1 cellular context compared by ENCODE assay signal in the genomic region with DNA sequence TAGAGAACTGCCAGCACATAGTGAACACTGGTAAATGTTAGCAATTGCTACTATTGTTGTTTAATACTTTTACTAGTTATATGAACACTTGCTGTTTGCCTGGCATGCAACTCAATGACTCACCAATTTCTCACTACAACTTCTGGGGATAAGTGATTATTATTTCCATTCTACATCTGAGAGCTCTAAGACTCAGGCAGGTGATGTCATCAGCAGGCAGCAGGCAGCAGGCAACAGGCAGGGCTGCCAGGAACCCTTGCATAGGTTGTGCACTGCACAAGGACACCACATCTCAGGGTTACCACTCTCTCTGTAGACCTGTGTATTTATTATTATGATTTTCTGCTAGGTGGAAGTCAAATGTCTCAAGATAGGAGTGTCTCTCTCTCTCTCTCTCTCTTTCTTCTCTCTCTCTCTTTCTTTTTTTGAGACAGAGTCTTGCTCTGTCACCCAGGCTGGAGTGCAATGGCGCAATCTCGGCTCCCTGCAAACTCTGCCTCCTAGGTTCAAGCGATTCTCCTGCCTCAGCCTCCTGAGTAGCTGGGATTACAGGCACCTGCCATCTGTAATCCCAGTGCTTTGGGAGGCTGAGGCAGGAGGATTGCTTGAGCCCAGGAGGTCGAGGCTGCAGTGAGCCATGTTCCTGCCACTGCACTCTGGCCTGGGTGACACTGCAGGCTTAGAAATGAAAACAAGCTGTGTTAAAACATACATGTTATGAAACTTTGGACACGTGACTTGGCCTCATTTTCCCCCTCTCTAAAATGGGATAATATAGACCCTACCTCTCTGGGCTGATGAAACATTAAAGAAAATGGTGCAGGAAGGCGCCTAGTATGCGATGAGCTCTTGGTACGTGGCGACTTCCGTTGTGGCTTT.
A peak's percentile ranks its signal among the peaks of the same experiment; 100 is the strongest.
TF ChIP-seq lines count a peak whose summit lies in the region.

No MANE protein-coding gene starts in this region.

TF ChIP-seq in K562, 482 proteins besides CTCF, POLR2A, EP300 and RAD21 (continued from another document):
- TF ChIP-seq, protein P1, sequence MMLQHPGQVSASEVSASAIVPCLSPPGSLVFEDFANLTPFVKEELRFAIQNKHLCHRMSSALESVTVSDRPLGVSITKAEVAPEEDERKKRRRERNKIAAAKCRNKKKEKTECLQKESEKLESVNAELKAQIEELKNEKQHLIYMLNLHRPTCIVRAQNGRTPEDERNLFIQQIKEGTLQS (IDR thresholded peaks at IDR 0.05): peak; percentile 91
- TF ChIP-seq, protein P1 (CRISPR knock-in tag; conservative IDR thresholded peaks at IDR 0.05): no peak
- 0 out of 2 replicates have a peak, but pooled peaks have one; percentile 21 for TF ChIP-seq CREB3L1 (IDR thresholded peaks at IDR 0.05; ENCODE audit: borderline replicate concordance, low read depth)
- TF ChIP-seq RBM25 (IDR thresholded peaks at IDR 0.05; ENCODE audit: low read depth, low read length, severe bottlenecking): peak; percentile 41
- TF ChIP-seq JUN (IDR thresholded peaks at IDR 0.05; ENCODE audit: borderline replicate concordance, low read depth, low read length): peak; percentile 70; the same call in 1 of the 2 replicates
- no peak for TF ChIP-seq JUN (CRISPR knock-in tag; IDR thresholded peaks at IDR 0.05; ENCODE audit: borderline replicate concordance)
- no peak for TF ChIP-seq NCOA1 (IDR thresholded peaks at IDR 0.05; ENCODE audit: low read depth)
- no peak for TF ChIP-seq MNT (conservative IDR thresholded peaks at IDR 0.05)
- TF ChIP-seq HEY1 (CRISPR knock-in tag; IDR thresholded peaks at IDR 0.05; ENCODE audit: borderline replicate concordance): no peak
- TF ChIP-seq TAL1 (IDR thresholded peaks at IDR 0.05): no peak
- TF ChIP-seq RB1 (IDR thresholded peaks at IDR 0.05; ENCODE audit: low read depth): no peak
- TF ChIP-seq BHLHE40 (IDR thresholded peaks at IDR 0.05; ENCODE audit: low read length): 0 out of 2 replicates have a peak, but pooled peaks have one; percentile 25
- TF ChIP-seq BRF1 (IDR thresholded peaks at IDR 0.05; ENCODE audit: borderline replicate concordance, extremely low read depth, insufficient read length): no peak
- TF ChIP-seq, protein P2, sequence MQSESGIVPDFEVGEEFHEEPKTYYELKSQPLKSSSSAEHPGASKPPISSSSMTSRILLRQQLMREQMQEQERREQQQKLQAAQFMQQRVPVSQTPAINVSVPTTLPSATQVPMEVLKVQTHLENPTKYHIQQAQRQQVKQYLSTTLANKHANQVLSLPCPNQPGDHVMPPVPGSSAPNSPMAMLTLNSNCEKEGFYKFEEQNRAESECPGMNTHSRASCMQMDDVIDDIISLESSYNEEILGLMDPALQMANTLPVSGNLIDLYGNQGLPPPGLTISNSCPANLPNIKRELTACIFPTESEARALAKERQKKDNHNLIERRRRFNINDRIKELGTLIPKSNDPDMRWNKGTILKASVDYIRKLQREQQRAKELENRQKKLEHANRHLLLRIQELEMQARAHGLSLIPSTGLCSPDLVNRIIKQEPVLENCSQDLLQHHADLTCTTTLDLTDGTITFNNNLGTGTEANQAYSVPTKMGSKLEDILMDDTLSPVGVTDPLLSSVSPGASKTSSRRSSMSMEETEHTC (IDR thresholded peaks at IDR 0.05): no peak
- TF ChIP-seq, protein P3, sequence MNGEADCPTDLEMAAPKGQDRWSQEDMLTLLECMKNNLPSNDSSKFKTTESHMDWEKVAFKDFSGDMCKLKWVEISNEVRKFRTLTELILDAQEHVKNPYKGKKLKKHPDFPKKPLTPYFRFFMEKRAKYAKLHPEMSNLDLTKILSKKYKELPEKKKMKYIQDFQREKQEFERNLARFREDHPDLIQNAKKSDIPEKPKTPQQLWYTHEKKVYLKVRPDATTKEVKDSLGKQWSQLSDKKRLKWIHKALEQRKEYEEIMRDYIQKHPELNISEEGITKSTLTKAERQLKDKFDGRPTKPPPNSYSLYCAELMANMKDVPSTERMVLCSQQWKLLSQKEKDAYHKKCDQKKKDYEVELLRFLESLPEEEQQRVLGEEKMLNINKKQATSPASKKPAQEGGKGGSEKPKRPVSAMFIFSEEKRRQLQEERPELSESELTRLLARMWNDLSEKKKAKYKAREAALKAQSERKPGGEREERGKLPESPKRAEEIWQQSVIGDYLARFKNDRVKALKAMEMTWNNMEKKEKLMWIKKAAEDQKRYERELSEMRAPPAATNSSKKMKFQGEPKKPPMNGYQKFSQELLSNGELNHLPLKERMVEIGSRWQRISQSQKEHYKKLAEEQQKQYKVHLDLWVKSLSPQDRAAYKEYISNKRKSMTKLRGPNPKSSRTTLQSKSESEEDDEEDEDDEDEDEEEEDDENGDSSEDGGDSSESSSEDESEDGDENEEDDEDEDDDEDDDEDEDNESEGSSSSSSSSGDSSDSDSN (IDR thresholded peaks at IDR 0.05; ENCODE audit: borderline replicate concordance in 1 of 2, low read depth in 2 of 2, low read length in 2 of 2): no peak
- TF ChIP-seq ZNF445 (CRISPR knock-in tag; IDR thresholded peaks at IDR 0.05; ENCODE audit: low read depth): no peak
- peak; percentile 74 for TF ChIP-seq RAD51 (IDR thresholded peaks at IDR 0.05; ENCODE audit: borderline replicate concordance, low read depth)
- no peak for TF ChIP-seq POLR3G (IDR thresholded peaks at IDR 0.05; ENCODE audit: extremely low read depth, insufficient read length, insufficient replicate concordance)
- TF ChIP-seq, protein P4, sequence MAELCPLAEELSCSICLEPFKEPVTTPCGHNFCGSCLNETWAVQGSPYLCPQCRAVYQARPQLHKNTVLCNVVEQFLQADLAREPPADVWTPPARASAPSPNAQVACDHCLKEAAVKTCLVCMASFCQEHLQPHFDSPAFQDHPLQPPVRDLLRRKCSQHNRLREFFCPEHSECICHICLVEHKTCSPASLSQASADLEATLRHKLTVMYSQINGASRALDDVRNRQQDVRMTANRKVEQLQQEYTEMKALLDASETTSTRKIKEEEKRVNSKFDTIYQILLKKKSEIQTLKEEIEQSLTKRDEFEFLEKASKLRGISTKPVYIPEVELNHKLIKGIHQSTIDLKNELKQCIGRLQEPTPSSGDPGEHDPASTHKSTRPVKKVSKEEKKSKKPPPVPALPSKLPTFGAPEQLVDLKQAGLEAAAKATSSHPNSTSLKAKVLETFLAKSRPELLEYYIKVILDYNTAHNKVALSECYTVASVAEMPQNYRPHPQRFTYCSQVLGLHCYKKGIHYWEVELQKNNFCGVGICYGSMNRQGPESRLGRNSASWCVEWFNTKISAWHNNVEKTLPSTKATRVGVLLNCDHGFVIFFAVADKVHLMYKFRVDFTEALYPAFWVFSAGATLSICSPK (IDR thresholded peaks at IDR 0.05; ENCODE audit: borderline replicate concordance): no peak
- peak; percentile 62 for TF ChIP-seq CEBPB (tag; IDR thresholded peaks at IDR 0.05)
- TF ChIP-seq, protein P5, sequence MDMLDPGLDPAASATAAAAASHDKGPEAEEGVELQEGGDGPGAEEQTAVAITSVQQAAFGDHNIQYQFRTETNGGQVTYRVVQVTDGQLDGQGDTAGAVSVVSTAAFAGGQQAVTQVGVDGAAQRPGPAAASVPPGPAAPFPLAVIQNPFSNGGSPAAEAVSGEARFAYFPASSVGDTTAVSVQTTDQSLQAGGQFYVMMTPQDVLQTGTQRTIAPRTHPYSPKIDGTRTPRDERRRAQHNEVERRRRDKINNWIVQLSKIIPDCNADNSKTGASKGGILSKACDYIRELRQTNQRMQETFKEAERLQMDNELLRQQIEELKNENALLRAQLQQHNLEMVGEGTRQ (CRISPR knock-in tag; IDR thresholded peaks at IDR 0.05): peak; percentile 47
- TF ChIP-seq FOSL1 (tag; conservative IDR thresholded peaks at IDR 0.05): peak; percentile 49
- TF ChIP-seq JUND (IDR thresholded peaks at IDR 0.05; ENCODE audit: borderline replicate concordance, low read depth, low read length): 0 out of 2 replicates have a peak, but pooled peaks have one; percentile 59
- TF ChIP-seq JUND (tag; IDR thresholded peaks at IDR 0.05; ENCODE audit: borderline replicate concordance, low read depth, low read length): peak; percentile 74; the same call in 1 of the 3 replicates
- TF ChIP-seq POLR3A (IDR thresholded peaks at IDR 0.05; ENCODE audit: borderline replicate concordance, extremely low read depth, insufficient read depth, insufficient read length): no peak
- TF ChIP-seq STAT5B (CRISPR knock-in tag; IDR thresholded peaks at IDR 0.05): no peak
- peak; percentile 11; the same call in 1 of the 2 replicates for TF ChIP-seq ARID1B (IDR thresholded peaks at IDR 0.05)
- TF ChIP-seq, protein P6, sequence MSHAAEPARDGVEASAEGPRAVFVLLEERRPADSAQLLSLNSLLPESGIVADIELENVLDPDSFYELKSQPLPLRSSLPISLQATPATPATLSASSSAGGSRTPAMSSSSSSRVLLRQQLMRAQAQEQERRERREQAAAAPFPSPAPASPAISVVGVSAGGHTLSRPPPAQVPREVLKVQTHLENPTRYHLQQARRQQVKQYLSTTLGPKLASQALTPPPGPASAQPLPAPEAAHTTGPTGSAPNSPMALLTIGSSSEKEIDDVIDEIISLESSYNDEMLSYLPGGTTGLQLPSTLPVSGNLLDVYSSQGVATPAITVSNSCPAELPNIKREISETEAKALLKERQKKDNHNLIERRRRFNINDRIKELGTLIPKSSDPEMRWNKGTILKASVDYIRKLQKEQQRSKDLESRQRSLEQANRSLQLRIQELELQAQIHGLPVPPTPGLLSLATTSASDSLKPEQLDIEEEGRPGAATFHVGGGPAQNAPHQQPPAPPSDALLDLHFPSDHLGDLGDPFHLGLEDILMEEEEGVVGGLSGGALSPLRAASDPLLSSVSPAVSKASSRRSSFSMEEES (CRISPR knock-in tag; IDR thresholded peaks at IDR 0.05): peak; percentile 64
- TF ChIP-seq, protein P7, sequence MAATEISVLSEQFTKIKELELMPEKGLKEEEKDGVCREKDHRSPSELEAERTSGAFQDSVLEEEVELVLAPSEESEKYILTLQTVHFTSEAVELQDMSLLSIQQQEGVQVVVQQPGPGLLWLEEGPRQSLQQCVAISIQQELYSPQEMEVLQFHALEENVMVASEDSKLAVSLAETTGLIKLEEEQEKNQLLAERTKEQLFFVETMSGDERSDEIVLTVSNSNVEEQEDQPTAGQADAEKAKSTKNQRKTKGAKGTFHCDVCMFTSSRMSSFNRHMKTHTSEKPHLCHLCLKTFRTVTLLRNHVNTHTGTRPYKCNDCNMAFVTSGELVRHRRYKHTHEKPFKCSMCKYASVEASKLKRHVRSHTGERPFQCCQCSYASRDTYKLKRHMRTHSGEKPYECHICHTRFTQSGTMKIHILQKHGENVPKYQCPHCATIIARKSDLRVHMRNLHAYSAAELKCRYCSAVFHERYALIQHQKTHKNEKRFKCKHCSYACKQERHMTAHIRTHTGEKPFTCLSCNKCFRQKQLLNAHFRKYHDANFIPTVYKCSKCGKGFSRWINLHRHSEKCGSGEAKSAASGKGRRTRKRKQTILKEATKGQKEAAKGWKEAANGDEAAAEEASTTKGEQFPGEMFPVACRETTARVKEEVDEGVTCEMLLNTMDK (IDR thresholded peaks at IDR 0.05; ENCODE audit: borderline replicate concordance, insufficient read depth, low read depth, low read length, poor library complexity, severe bottlenecking): no peak
- TF ChIP-seq PML (IDR thresholded peaks at IDR 0.05; ENCODE audit: low read length): no peak
- TF ChIP-seq ZNF23 (CRISPR knock-in tag; IDR thresholded peaks at IDR 0.05): no peak
- TF ChIP-seq RBM17 (IDR thresholded peaks at IDR 0.05; ENCODE audit: borderline replicate concordance, low read depth, low read length): no peak
- TF ChIP-seq, protein P8, sequence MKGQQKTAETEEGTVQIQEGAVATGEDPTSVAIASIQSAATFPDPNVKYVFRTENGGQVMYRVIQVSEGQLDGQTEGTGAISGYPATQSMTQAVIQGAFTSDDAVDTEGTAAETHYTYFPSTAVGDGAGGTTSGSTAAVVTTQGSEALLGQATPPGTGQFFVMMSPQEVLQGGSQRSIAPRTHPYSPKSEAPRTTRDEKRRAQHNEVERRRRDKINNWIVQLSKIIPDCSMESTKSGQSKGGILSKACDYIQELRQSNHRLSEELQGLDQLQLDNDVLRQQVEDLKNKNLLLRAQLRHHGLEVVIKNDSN (CRISPR knock-in tag; IDR thresholded peaks at IDR 0.05): peak; percentile 69
- TF ChIP-seq ATF7 (IDR thresholded peaks at IDR 0.05): peak; percentile 54; the same call in 1 of the 2 replicates
